In genomic region chr9:35638755-35639154, GRCh38 we compare ENCODE assay signal across 13 cellular contexts. TPM values are rescaled to one million over a fixed set of nuclear protein-coding genes. Genes with fewer than 3 reads are reported as not detected.
DNase-seq lines count a peak whose midpoint lies in the region; ATAC-seq and TF ChIP-seq lines count a peak whose summit lies in the region.
"Not testable (repeated sequence)": the region's sequence is repeated elsewhere in the genome, so short reads cannot be mapped to it uniquely, and the experiment has no call there.
"Had no signal": no experiment of that assay in that cellular context is flagged by ENCODE, and none has a peak within 500 bp of the region (broad histone marks: within the 10 kb centered on the region; RNA-seq: fewer than 3 reads in every experiment).

No MANE protein-coding gene starts in this region.

- not testable (repeated sequence) for H3K27me3 Mint-ChIP-seq in activated B cell treated with CpG ODN at 0.5 μM for 24 hours; activated CD8-positive, alpha-beta memory T cell treated with anti-CD3 and anti-CD28 coated beads, Interleukin-2, amount 10 ng/mL, durations not matched to agents 7 days and 5 days; activated naive CD8-positive, alpha-beta T cell treated with anti-CD3 and anti-CD28 coated beads, Interleukin-2, amount 50 U/mL, for 24 hours; naive thymus-derived CD8-positive, alpha-beta T cell; stimulated activated memory B cell treated with anti-CD40 and anti-IgM and Interleukin-4, amounts not matched to agents 10 μg/mL and 1 μg/mL and 100 μg/mL, for 72 hours

- not testable (repeated sequence) for H3K9me3 Mint-ChIP-seq in activated B cell treated with CpG ODN at 0.5 μM for 24 hours; activated CD8-positive, alpha-beta memory T cell treated with anti-CD3 and anti-CD28 coated beads, Interleukin-2, amount 10 ng/mL, durations not matched to agents 7 days and 5 days (ENCODE audit: low read depth); activated naive CD8-positive, alpha-beta T cell treated with anti-CD3 and anti-CD28 coated beads, Interleukin-2, amount 50 U/mL, for 24 hours; naive thymus-derived CD8-positive, alpha-beta T cell; stimulated activated memory B cell treated with anti-CD40 and anti-IgM and Interleukin-4, amounts not matched to agents 10 μg/mL and 1 μg/mL and 100 μg/mL, for 72 hours

- H3K27me3 ChIP-seq in BLaER1 treated with 17β-estradiol and CSF1 and Interleukin-3, amounts not matched to agents 10 nM and 100 nM: not testable (repeated sequence)

- peaks cover 94 to 100% (median 99%) of the 10 kb centered on the region in 10 experiments for H3K4me1 ChIP-seq in BLaER1 treated with 17β-estradiol and CSF1 and Interleukin-3, amounts not matched to agents 10 nM and 100 nM

- not testable (repeated sequence) for ATAC-seq in activated B cell treated with CpG ODN at 0.5 μM for 24 hours (ENCODE audit: low read depth); activated naive CD8-positive, alpha-beta T cell treated with anti-CD3 and anti-CD28 coated beads, Interleukin-2, amount 50 U/mL, for 24 hours; stimulated activated memory B cell treated with anti-CD40 and anti-IgM and Interleukin-4, amounts not matched to agents 10 μg/mL and 1 μg/mL and 100 μg/mL, for 72 hours
- ATAC-seq in activated CD8-positive, alpha-beta memory T cell treated with anti-CD3 and anti-CD28 coated beads, Interleukin-2, amount 10 ng/mL, durations not matched to agents 7 days and 5 days: peak; percentile 36
- peak; percentile 77 to 84 for ATAC-seq in naive thymus-derived CD8-positive, alpha-beta T cell

- CTCF ChIA-PET in activated B cell treated with CpG ODN at 0.5 μM for 24 hours (lab: Charles Lee): interaction anchor here (0.7 to 2.9 kb wide), 5 partner anchors 8 to 104 kb away, joined by 3 to 8 read pairs (median 5); partner anchors contain the start of gene CCDC107
- CTCF ChIA-PET in activated CD8-positive, alpha-beta memory T cell treated with anti-CD3 and anti-CD28 coated beads, Interleukin-2, amount 10 ng/mL, durations not matched to agents 7 days and 5 days (lab: Charles Lee): interaction anchor here (1.1 to 2.8 kb wide), 8 partner anchors 8 to 57 kb away, joined by 3 to 18 read pairs (median 7); partner anchors contain the start of genes CCDC107, RMRP, SIT1 and TESK1

- POLR2A ChIA-PET in activated B cell treated with CpG ODN at 0.5 μM for 24 hours (lab: Charles Lee): interaction anchor here (0.7 to 3.4 kb wide), 7 partner anchors 9 to 206 kb away, joined by 3 to 55 read pairs (median 7); partner anchors contain the start of genes CCDC107, CD72, CREB3 and RMRP
- POLR2A ChIA-PET in naive thymus-derived CD8-positive, alpha-beta T cell (lab: Charles Lee): interaction anchor here (0.7 to 2.5 kb wide), 8 partner anchors 9 to 93 kb away, joined by 3 to 8 read pairs (median 6); partner anchors contain the start of genes CCDC107, RMRP, SIT1 and TESK1

- peak overlapping the region; percentile 94 for H3K27ac Mint-ChIP-seq in activated B cell treated with CpG ODN at 0.5 μM for 24 hours
- H3K27ac Mint-ChIP-seq in activated CD8-positive, alpha-beta memory T cell treated with anti-CD3 and anti-CD28 coated beads, Interleukin-2, amount 10 ng/mL, durations not matched to agents 7 days and 5 days: peak overlapping the region; percentile 87
- peak overlapping the region; percentile 92 for H3K27ac Mint-ChIP-seq in activated naive CD8-positive, alpha-beta T cell treated with anti-CD3 and anti-CD28 coated beads, Interleukin-2, amount 50 U/mL, for 24 hours
- peak overlapping the region; percentile 58 to 93 (median 90) for H3K27ac Mint-ChIP-seq in naive thymus-derived CD8-positive, alpha-beta T cell
- H3K27ac Mint-ChIP-seq in stimulated activated memory B cell treated with anti-CD40 and anti-IgM and Interleukin-4, amounts not matched to agents 10 μg/mL and 1 μg/mL and 100 μg/mL, for 72 hours: peak overlapping the region; percentile 86

- H3K36me3 ChIP-seq in BLaER1 treated with 17β-estradiol and CSF1 and Interleukin-3, amounts not matched to agents 10 nM and 100 nM: not testable (repeated sequence)

- intact Hi-C loops in activated B cell treated with CpG ODN at 0.5 μM for 24 hours (cut with micrococcal nuclease): not testable (repeated sequence)

- H3K36me3 Mint-ChIP-seq in activated B cell treated with CpG ODN at 0.5 μM for 24 hours (ENCODE audit: low read depth): peaks cover 14% of the 10 kb centered on the region
- H3K36me3 Mint-ChIP-seq in activated CD8-positive, alpha-beta memory T cell treated with anti-CD3 and anti-CD28 coated beads, Interleukin-2, amount 10 ng/mL, durations not matched to agents 7 days and 5 days: peaks cover 26% of the 10 kb centered on the region
- H3K36me3 Mint-ChIP-seq in activated naive CD8-positive, alpha-beta T cell treated with anti-CD3 and anti-CD28 coated beads, Interleukin-2, amount 50 U/mL, for 24 hours (ENCODE audit: low read depth): peaks cover 27% of the 10 kb centered on the region
- not testable (repeated sequence) for H3K36me3 Mint-ChIP-seq in naive thymus-derived CD8-positive, alpha-beta T cell
- H3K36me3 Mint-ChIP-seq in stimulated activated memory B cell treated with anti-CD40 and anti-IgM and Interleukin-4, amounts not matched to agents 10 μg/mL and 1 μg/mL and 100 μg/mL, for 72 hours: peaks cover 19% of the 10 kb centered on the region

- H3K9me3 ChIP-seq in BLaER1 treated with 17β-estradiol and CSF1 and Interleukin-3, amounts not matched to agents 10 nM and 100 nM (replicated peaks in 1 of 11): peaks cover 0 to 22% (median 13%) of the 10 kb centered on the region in 11 experiments; a peak in 16 of 22 replicates

- TF ChIP-seq CTCF in activated B cell treated with CpG ODN at 0.5 μM for 24 hours (IDR thresholded peaks at IDR 0.05): not testable (repeated sequence)

- H3K27ac ChIP-seq in BLaER1 treated with 17β-estradiol and CSF1 and Interleukin-3, amounts not matched to agents 10 nM and 100 nM: peak overlapping the region; percentile 16 to 88 (median 62); a peak in 19 of 22 replicates

- DNase-seq in NAMALWA (ENCODE audit: low spot score) (peak; percentile 53), activated gamma-delta T cell treated with Interleukin-2 at 50 U/mL for 16 hours (peak; percentile 42)
- not testable (repeated sequence) for DNase-seq in activated B cell treated with CpG ODN at 0.5 μM for 24 hours; activated CD8-positive, alpha-beta memory T cell treated with anti-CD3 and anti-CD28 coated beads, Interleukin-2, amount 10 ng/mL, durations not matched to agents 7 days and 5 days; activated naive CD8-positive, alpha-beta T cell treated with anti-CD3 and anti-CD28 coated beads, Interleukin-2, amount 50 U/mL, for 24 hours
- DNase-seq in naive thymus-derived CD8-positive, alpha-beta T cell: peak in 5 of 10 donors; percentile 30 to 74 (median 57)

- not testable (repeated sequence) for H3K4me3 ChIP-seq in BLaER1 treated with 17β-estradiol and CSF1 and Interleukin-3, amounts not matched to agents 10 nM and 100 nM

- peaks cover 97% of the 10 kb centered on the region for H3K4me1 Mint-ChIP-seq in activated B cell treated with CpG ODN at 0.5 μM for 24 hours
- H3K4me1 Mint-ChIP-seq in activated CD8-positive, alpha-beta memory T cell treated with anti-CD3 and anti-CD28 coated beads, Interleukin-2, amount 10 ng/mL, durations not matched to agents 7 days and 5 days: peaks cover 52% of the 10 kb centered on the region
- peaks cover 74% of the 10 kb centered on the region for H3K4me1 Mint-ChIP-seq in activated naive CD8-positive, alpha-beta T cell treated with anti-CD3 and anti-CD28 coated beads, Interleukin-2, amount 50 U/mL, for 24 hours
- H3K4me1 Mint-ChIP-seq in naive thymus-derived CD8-positive, alpha-beta T cell: peaks cover 22 to 97% (median 60%) of the 10 kb centered on the region in 4 donors
- peaks cover 79% of the 10 kb centered on the region for H3K4me1 Mint-ChIP-seq in stimulated activated memory B cell treated with anti-CD40 and anti-IgM and Interleukin-4, amounts not matched to agents 10 μg/mL and 1 μg/mL and 100 μg/mL, for 72 hours

- peak overlapping the region; percentile 50 for H3K4me3 Mint-ChIP-seq in activated B cell treated with CpG ODN at 0.5 μM for 24 hours
- not testable (repeated sequence) for H3K4me3 Mint-ChIP-seq in activated CD8-positive, alpha-beta memory T cell treated with anti-CD3 and anti-CD28 coated beads, Interleukin-2, amount 10 ng/mL, durations not matched to agents 7 days and 5 days; activated naive CD8-positive, alpha-beta T cell treated with anti-CD3 and anti-CD28 coated beads, Interleukin-2, amount 50 U/mL, for 24 hours; stimulated activated memory B cell treated with anti-CD40 and anti-IgM and Interleukin-4, amounts not matched to agents 10 μg/mL and 1 μg/mL and 100 μg/mL, for 72 hours
- H3K4me3 Mint-ChIP-seq in naive thymus-derived CD8-positive, alpha-beta T cell: peak overlapping the region; percentile 47 to 81 (median 64)

- not testable (repeated sequence) for H4K20me1 ChIP-seq in BLaER1 treated with 17β-estradiol and CSF1 and Interleukin-3, amounts not matched to agents 10 nM and 100 nM

- H3K4me2 ChIP-seq in BLaER1 treated with 17β-estradiol and CSF1 and Interleukin-3, amounts not matched to agents 10 nM and 100 nM: peak overlapping the region; percentile 34 to 89 (median 70); a peak in 21 of 22 replicates

- H3K9ac ChIP-seq in BLaER1 treated with 17β-estradiol and CSF1 and Interleukin-3, amounts not matched to agents 10 nM and 100 nM: peak overlapping the region in 8 of 11 experiments; percentile 27 to 60 (median 46); a peak in 10 of 22 replicates

RNA-seq across cellular contexts. Expression of gene SIT1, which starts 12.0 kb away (rescaled TPM):
- 27.5 and 28.0 TPM in 2 replicates for total RNA-seq in activated B cell treated with CpG ODN at 0.5 μM for 24 hours
- total RNA-seq in activated CD8-positive, alpha-beta memory T cell treated with anti-CD3 and anti-CD28 coated beads, Interleukin-2, amount 10 ng/mL, durations not matched to agents 7 days and 5 days: 100 to 1,000 TPM; 144 to 155 TPM
- 10 to 100 TPM; 24.2 to 25.4 TPM for total RNA-seq in naive thymus-derived CD8-positive, alpha-beta T cell
- polyA plus RNA-seq in naive thymus-derived CD8-positive, alpha-beta T cell: 100 to 1,000 TPM in 1 of 3 donors, 10 to 100 TPM in 2; 82.2 to 128 (median 91.6) TPM
- total RNA-seq: A172, G401, HT1080, M059J, RPMI7951 had no signal

RNA-seq across cellular contexts. Expression of gene RMRP, which starts 19.1 kb away (rescaled TPM):
- total RNA-seq in activated B cell treated with CpG ODN at 0.5 μM for 24 hours: 8,247 and 9,516 TPM in 2 replicates
- total RNA-seq in activated CD8-positive, alpha-beta memory T cell treated with anti-CD3 and anti-CD28 coated beads, Interleukin-2, amount 10 ng/mL, durations not matched to agents 7 days and 5 days: over 10,000 TPM in 1 of 2 experiments, 1,000 to 10,000 TPM in 1; 6,751 to 13,083 TPM
- over 10,000 TPM; 14,495 to 21,271 TPM for total RNA-seq in naive thymus-derived CD8-positive, alpha-beta T cell
- 10 to 100 TPM in 1 of 3 donors, not detected in 2; 33.0 TPM for polyA plus RNA-seq in naive thymus-derived CD8-positive, alpha-beta T cell

RNA-seq across cellular contexts. Expression of gene CCDC107, which starts 19.3 kb away (rescaled TPM):
- total RNA-seq in activated B cell treated with CpG ODN at 0.5 μM for 24 hours: 32.5 and 34.5 TPM in 2 replicates
- 10 to 100 TPM; 28.7 to 29.4 TPM for total RNA-seq in activated CD8-positive, alpha-beta memory T cell treated with anti-CD3 and anti-CD28 coated beads, Interleukin-2, amount 10 ng/mL, durations not matched to agents 7 days and 5 days
- 10 to 100 TPM; 13.8 to 16.6 TPM for total RNA-seq in naive thymus-derived CD8-positive, alpha-beta T cell
- 10 to 100 TPM; 45.9 to 59.0 (median 51.5) TPM for polyA plus RNA-seq in naive thymus-derived CD8-positive, alpha-beta T cell

RNA-seq across cellular contexts. Expression of gene CD72, which starts 20.5 kb away (rescaled TPM):
- total RNA-seq in activated B cell treated with CpG ODN at 0.5 μM for 24 hours: 118 and 125 TPM in 2 replicates
- total RNA-seq in activated CD8-positive, alpha-beta memory T cell treated with anti-CD3 and anti-CD28 coated beads, Interleukin-2, amount 10 ng/mL, durations not matched to agents 7 days and 5 days: 10 to 100 TPM; 11.4 to 11.9 TPM
- total RNA-seq in naive thymus-derived CD8-positive, alpha-beta T cell: 1 to 10 TPM; 7.8 to 8.0 TPM
- polyA plus RNA-seq in naive thymus-derived CD8-positive, alpha-beta T cell: 1 to 10 TPM in 1 of 3 donors, under 1 TPM in 2; 0.80 to 1.5 (median 0.91) TPM

RNA-seq across cellular contexts. Expression of gene ARHGEF39, which starts 26.2 kb away (rescaled TPM):
- 0.59 and 0.89 TPM in 2 replicates for total RNA-seq in activated B cell treated with CpG ODN at 0.5 μM for 24 hours
- 10 to 100 TPM; 14.5 to 21.1 TPM for total RNA-seq in activated CD8-positive, alpha-beta memory T cell treated with anti-CD3 and anti-CD28 coated beads, Interleukin-2, amount 10 ng/mL, durations not matched to agents 7 days and 5 days
- total RNA-seq in naive thymus-derived CD8-positive, alpha-beta T cell: under 1 TPM in 1 of 2 experiments, not detected in 1; 0.29 TPM
- under 1 TPM; 0.13 to 0.25 (median 0.24) TPM for polyA plus RNA-seq in naive thymus-derived CD8-positive, alpha-beta T cell
